In the genomic region with DNA sequence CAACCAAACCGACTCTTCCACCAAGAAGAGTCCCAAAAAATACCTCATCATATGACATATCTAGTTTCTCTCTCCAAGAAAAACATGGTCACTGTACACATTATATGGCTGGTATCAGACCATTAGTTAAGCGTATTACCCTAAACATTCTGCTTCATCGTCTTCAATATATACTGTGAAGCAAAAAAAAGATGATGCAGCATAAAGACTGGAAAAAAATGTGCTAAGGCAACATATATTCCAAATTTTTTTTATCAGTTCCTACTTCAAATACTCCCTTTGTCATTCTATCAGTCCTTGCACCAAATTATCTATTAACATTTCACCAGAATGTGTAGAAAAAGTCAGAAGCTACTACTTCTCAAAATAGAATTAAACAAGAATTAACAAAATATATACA, we compare ENCODE assay signal across 8 cellular contexts. TPM values are rescaled to one million over a fixed set of nuclear protein-coding genes. Genes with fewer than 3 reads are reported as not detected.
"Had no signal": no experiment of that assay in that cellular context is flagged by ENCODE, and none has a peak within 500 bp of the region (broad histone marks: within the 10 kb centered on the region; RNA-seq: fewer than 3 reads in every experiment).

No MANE protein-coding gene starts in this region.

- FAIRE-seq: HTR-8/SVneo had no signal

- H3K9ac ChIP-seq: KMS-11 had no signal

- H3K4me2 ChIP-seq: KMS-11 had no signal

- DNase-seq: Karpas-422, KG1 had no signal

- H3K27ac ChIP-seq: HL-60, KMS-11 had no signal

RNA-seq across cellular contexts. Expression of gene CFAP52, which starts 43.7 kb away (rescaled TPM):
- total RNA-seq: HT-29, HT1080 had no signal
- polyA plus RNA-seq: IgD-negative memory B cell had no signal
